Comparison of ENCODE assay signal across 2 cellular contexts in the genomic region with DNA sequence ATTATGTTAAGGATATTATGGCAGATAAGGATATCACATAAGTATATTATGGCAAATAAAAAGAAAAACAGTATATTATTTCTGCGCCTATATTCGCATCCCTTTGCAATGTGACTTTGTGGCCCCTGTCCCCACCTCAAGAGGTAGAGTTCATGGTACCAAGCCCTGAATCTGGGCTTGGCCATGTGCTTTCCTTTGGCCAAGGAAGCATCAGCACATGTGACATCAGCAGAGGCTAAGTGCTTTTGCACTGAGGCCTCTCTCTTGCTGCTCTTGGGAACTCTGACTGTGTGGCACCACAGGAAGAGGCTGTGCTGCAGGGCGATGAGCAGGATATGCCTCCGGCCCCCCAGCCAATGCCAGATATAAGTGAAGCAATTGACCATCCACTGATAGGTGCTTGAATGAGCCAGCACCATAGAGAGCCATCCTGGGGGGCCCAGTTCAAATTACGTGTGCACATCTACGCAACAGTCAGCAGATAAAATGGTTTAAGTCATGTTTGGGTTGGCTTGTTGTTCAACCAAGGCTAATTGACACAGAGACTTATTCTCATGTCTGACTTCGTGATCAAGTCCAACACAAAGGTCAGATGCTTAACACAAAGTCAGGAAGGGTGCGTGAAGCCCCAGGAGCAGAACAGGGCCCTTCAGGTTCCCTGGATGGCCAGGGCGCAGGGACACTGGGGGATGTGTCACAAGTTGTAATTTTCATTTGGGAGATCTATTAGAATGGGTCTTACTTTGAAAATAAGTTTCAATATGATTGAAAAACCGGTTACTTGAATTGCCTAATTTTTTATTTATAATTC.
TF ChIP-seq lines count a peak whose summit lies in the region.

No MANE protein-coding gene starts in this region.

TF ChIP-seq in H1, 55 proteins besides CTCF, POLR2A, EP300 and RAD21:
- TF ChIP-seq SIN3A (conservative IDR thresholded peaks at IDR 0.05 in 1 of 2, IDR thresholded peaks at IDR 0.05 in 1 of 2; ENCODE audit: low read depth in 1 of 2, low read length in 2 of 2) = no peak
- TF ChIP-seq, protein P1, sequence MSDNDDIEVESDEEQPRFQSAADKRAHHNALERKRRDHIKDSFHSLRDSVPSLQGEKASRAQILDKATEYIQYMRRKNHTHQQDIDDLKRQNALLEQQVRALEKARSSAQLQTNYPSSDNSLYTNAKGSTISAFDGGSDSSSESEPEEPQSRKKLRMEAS (IDR thresholded peaks at IDR 0.05) = peak; percentile 66

TF ChIP-seq in WTC11, 78 proteins besides CTCF, POLR2A, EP300 and RAD21:
- no peak for TF ChIP-seq FOXJ3 (CRISPR knock-in tag; IDR thresholded peaks at IDR 0.05; ENCODE audit: borderline replicate concordance)
- no peak for TF ChIP-seq TEAD4 (CRISPR knock-in tag; IDR thresholded peaks at IDR 0.05)
- no peak for TF ChIP-seq FOXP1 (CRISPR knock-in tag; IDR thresholded peaks at IDR 0.05; ENCODE audit: borderline replicate concordance)
- no peak for TF ChIP-seq NFE2L1 (CRISPR knock-in tag; IDR thresholded peaks at IDR 0.05)
- TF ChIP-seq, protein P2, sequence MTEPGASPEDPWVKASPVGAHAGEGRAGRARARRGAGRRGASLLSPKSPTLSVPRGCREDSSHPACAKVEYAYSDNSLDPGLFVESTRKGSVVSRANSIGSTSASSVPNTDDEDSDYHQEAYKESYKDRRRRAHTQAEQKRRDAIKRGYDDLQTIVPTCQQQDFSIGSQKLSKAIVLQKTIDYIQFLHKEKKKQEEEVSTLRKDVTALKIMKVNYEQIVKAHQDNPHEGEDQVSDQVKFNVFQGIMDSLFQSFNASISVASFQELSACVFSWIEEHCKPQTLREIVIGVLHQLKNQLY (CRISPR knock-in tag; IDR thresholded peaks at IDR 0.05) = no peak
- TF ChIP-seq ZNF138 (CRISPR knock-in tag; conservative IDR thresholded peaks at IDR 0.05) = no peak
- TF ChIP-seq, protein P1 (CRISPR knock-in tag; IDR thresholded peaks at IDR 0.05) = no peak
- TF ChIP-seq, protein P3, sequence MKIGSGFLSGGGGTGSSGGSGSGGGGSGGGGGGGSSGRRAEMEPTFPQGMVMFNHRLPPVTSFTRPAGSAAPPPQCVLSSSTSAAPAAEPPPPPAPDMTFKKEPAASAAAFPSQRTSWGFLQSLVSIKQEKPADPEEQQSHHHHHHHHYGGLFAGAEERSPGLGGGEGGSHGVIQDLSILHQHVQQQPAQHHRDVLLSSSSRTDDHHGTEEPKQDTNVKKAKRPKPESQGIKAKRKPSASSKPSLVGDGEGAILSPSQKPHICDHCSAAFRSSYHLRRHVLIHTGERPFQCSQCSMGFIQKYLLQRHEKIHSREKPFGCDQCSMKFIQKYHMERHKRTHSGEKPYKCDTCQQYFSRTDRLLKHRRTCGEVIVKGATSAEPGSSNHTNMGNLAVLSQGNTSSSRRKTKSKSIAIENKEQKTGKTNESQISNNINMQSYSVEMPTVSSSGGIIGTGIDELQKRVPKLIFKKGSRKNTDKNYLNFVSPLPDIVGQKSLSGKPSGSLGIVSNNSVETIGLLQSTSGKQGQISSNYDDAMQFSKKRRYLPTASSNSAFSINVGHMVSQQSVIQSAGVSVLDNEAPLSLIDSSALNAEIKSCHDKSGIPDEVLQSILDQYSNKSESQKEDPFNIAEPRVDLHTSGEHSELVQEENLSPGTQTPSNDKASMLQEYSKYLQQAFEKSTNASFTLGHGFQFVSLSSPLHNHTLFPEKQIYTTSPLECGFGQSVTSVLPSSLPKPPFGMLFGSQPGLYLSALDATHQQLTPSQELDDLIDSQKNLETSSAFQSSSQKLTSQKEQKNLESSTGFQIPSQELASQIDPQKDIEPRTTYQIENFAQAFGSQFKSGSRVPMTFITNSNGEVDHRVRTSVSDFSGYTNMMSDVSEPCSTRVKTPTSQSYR (CRISPR knock-in tag; IDR thresholded peaks at IDR 0.05) = no peak
- no peak for TF ChIP-seq ZNF219 (CRISPR knock-in tag; IDR thresholded peaks at IDR 0.05; ENCODE audit: borderline replicate concordance)
- TF ChIP-seq ZNF396 (CRISPR knock-in tag; IDR thresholded peaks at IDR 0.05; ENCODE audit: borderline replicate concordance) = no peak
- no peak for TF ChIP-seq ZNF317 (CRISPR knock-in tag; IDR thresholded peaks at IDR 0.05; ENCODE audit: borderline replicate concordance, low read depth)
